1 cellular context compared by ENCODE assay signal in genomic region chr1:38265293-38266196, GRCh38.
TF ChIP-seq lines count a peak whose summit lies in the region.

No MANE protein-coding gene starts in this region.

TF ChIP-seq in K562, 482 proteins besides CTCF, POLR2A, EP300 and RAD21 (continued from another document and continues in another):
- no peak for TF ChIP-seq ZNF407 (IDR thresholded peaks at IDR 0.05; ENCODE audit: low read depth)
- TF ChIP-seq NBN (IDR thresholded peaks at IDR 0.05; ENCODE audit: low read depth): 0 out of 2 replicates have a peak, but pooled peaks have one; percentile 22
- TF ChIP-seq RNF2 (IDR thresholded peaks at IDR 0.05): peak; percentile 64; the same call in 1 of the 2 replicates
- TF ChIP-seq ARNT (IDR thresholded peaks at IDR 0.05): no peak
- no peak for TF ChIP-seq ARHGAP35 (IDR thresholded peaks at IDR 0.05; ENCODE audit: partially characterized antibody)
- peak; percentile 27; the same call in 1 of the 2 replicates for TF ChIP-seq ZNF316 (IDR thresholded peaks at IDR 0.05)
- peak; percentile 64; the same call in 1 of the 2 replicates for TF ChIP-seq JUND (IDR thresholded peaks at IDR 0.05; ENCODE audit: borderline replicate concordance, low read depth, low read length)
- no peak for TF ChIP-seq JUND (tag; IDR thresholded peaks at IDR 0.05; ENCODE audit: borderline replicate concordance, low read depth, low read length)
- TF ChIP-seq THRB (CRISPR knock-in tag; conservative IDR thresholded peaks at IDR 0.05): peak; percentile 1; the same call in 1 of the 2 replicates
- TF ChIP-seq DPF2 (IDR thresholded peaks at IDR 0.05): peak; percentile 75
- TF ChIP-seq ELF4 (CRISPR knock-in tag; IDR thresholded peaks at IDR 0.05): 0 out of 2 replicates have a peak, but pooled peaks have one; percentile 59
- TF ChIP-seq ZNF395 (CRISPR knock-in tag; IDR thresholded peaks at IDR 0.05): peak; percentile 64; the same call in 1 of the 2 replicates
- TF ChIP-seq BHLHE40 (IDR thresholded peaks at IDR 0.05; ENCODE audit: low read length): peak; percentile 49; the same call in 1 of the 2 replicates
- TF ChIP-seq MAZ (CRISPR knock-in tag; conservative IDR thresholded peaks at IDR 0.05 in 1 of 2, IDR thresholded peaks at IDR 0.05 in 1 of 2): peak in 1 of 2 experiments; percentile 73; a peak in 2 of 4 replicates
- TF ChIP-seq KLF16 (IDR thresholded peaks at IDR 0.05): 0 out of 2 replicates have a peak, but pooled peaks have one; percentile 9
- 0 out of 2 replicates have a peak, but pooled peaks have one; percentile 4 for TF ChIP-seq ZNF830 (CRISPR knock-in tag; IDR thresholded peaks at IDR 0.05)
- peak; percentile 49; the same call in 1 of the 2 replicates for TF ChIP-seq ESRRA (IDR thresholded peaks at IDR 0.05; ENCODE audit: borderline replicate concordance, low read depth)
- no peak for TF ChIP-seq DEAF1 (CRISPR knock-in tag; IDR thresholded peaks at IDR 0.05)
- TF ChIP-seq TEAD1 (CRISPR knock-in tag; IDR thresholded peaks at IDR 0.05): 0 out of 4 replicates have a peak, but pooled peaks of 1 of the 2 experiments have one; percentile 41
- peak; percentile 99 for TF ChIP-seq ZBED1 (IDR thresholded peaks at IDR 0.05)
- no peak for TF ChIP-seq ZBTB11 (CRISPR knock-in tag; IDR thresholded peaks at IDR 0.05)
- peak; percentile 50; the same call in 1 of the 2 replicates for TF ChIP-seq MYC (IDR thresholded peaks at IDR 0.05; ENCODE audit: low read depth, low read length)
- 0 out of 2 replicates have a peak, but pooled peaks have one; percentile 28 for TF ChIP-seq MYC (CRISPR knock-in tag; IDR thresholded peaks at IDR 0.05; ENCODE audit: borderline replicate concordance, low read depth)
- peak; percentile 83; the same call in 1 of the 2 replicates for TF ChIP-seq CTBP1 (IDR thresholded peaks at IDR 0.05; ENCODE audit: borderline replicate concordance)
- TF ChIP-seq NFXL1 (CRISPR knock-in tag; IDR thresholded peaks at IDR 0.05): no peak
- TF ChIP-seq AFF1 (IDR thresholded peaks at IDR 0.05; ENCODE audit: low read depth in 1 of 2, partially characterized antibody in 2 of 2): peak in 1 of 2 experiments; percentile 83
- TF ChIP-seq HES1 (IDR thresholded peaks at IDR 0.05; ENCODE audit: low read depth): no peak
- peak; percentile 33; the same call in 1 of the 2 replicates for TF ChIP-seq C11orf30 (IDR thresholded peaks at IDR 0.05; ENCODE audit: low read depth)
- no peak for TF ChIP-seq ZMIZ1 (IDR thresholded peaks at IDR 0.05; ENCODE audit: low read depth in 2 of 2, low read length in 2 of 2)
